ENCODE assay signal across 24 cellular contexts in genomic region chr11:24619900-24620299, GRCh38.
"Had no signal": no experiment of that assay in that cellular context is flagged by ENCODE, and none has a peak within 500 bp of the region (broad histone marks: within the 10 kb centered on the region; RNA-seq: fewer than 3 reads in every experiment).

No MANE protein-coding gene starts in this region.

- H3K27ac ChIP-seq: colonic mucosa, coronary artery, dorsolateral prefrontal cortex, epithelial cell of prostate, esophagus muscularis mucosa, esophagus squamous epithelium, foreskin keratinocyte, gastrocnemius medialis, gastroesophageal sphincter, heart left ventricle, heart right ventricle had no signal

- H3K4me3 ChIP-seq: colonic mucosa, coronary artery, dorsolateral prefrontal cortex, esophagus muscularis mucosa, esophagus squamous epithelium, gastrocnemius medialis, gastroesophageal sphincter, heart left ventricle, heart right ventricle had no signal

- H3K36me3 ChIP-seq: colonic mucosa, esophagus muscularis mucosa, esophagus squamous epithelium, gastrocnemius medialis, gastroesophageal sphincter, heart left ventricle, heart right ventricle had no signal

- H3K27me3 ChIP-seq: colonic mucosa, esophagus muscularis mucosa, esophagus squamous epithelium, foreskin keratinocyte, gastrocnemius medialis, gastroesophageal sphincter, heart left ventricle, heart right ventricle had no signal

- H3K9me3 ChIP-seq: colonic mucosa, esophagus muscularis mucosa, esophagus squamous epithelium, gastrocnemius medialis, gastroesophageal sphincter, heart left ventricle, heart right ventricle had no signal

- ATAC-seq: effector memory CD8-positive, alpha-beta T cell; esophagus mucosa; foreskin keratinocyte; gastrocnemius medialis; gastroesophageal sphincter; heart left ventricle; heart right ventricle had no signal

- DNase-seq: colonic mucosa; cortex of kidney; dermis blood vessel endothelial cell; dorsolateral prefrontal cortex; effector CD4-positive, alpha-beta T cell; effector CD8-positive, alpha-beta T cell; effector memory CD4-positive, alpha-beta T cell; effector memory CD8-positive, alpha-beta T cell; endodermal cell; erythroblast; esophagus squamous epithelium; foreskin fibroblast; foreskin keratinocyte; foreskin melanocyte; gastrocnemius medialis; glutamatergic neuron; head of caudate nucleus; heart left ventricle; heart right ventricle had no signal

- H3K4me1 ChIP-seq: colonic mucosa, esophagus muscularis mucosa, esophagus squamous epithelium, foreskin keratinocyte, gastrocnemius medialis, gastroesophageal sphincter, heart left ventricle, heart right ventricle had no signal
